10 cellular contexts compared by ENCODE assay signal in genomic region chr1:120913651-120914389, GRCh38. TPM values are rescaled to one million over a fixed set of nuclear protein-coding genes. Genes with fewer than 3 reads are reported as not detected.
DNase-seq lines count a peak whose midpoint lies in the region; TF ChIP-seq lines count a peak whose summit lies in the region.
"Not testable (repeated sequence)": the region's sequence is repeated elsewhere in the genome, so short reads cannot be mapped to it uniquely, and the experiment has no call there.
"Had no signal": no experiment of that assay in that cellular context is flagged by ENCODE, and none has a peak within 500 bp of the region (broad histone marks: within the 10 kb centered on the region; RNA-seq: fewer than 3 reads in every experiment).

No MANE protein-coding gene starts in this region.

- not testable (repeated sequence) for H3K27ac Mint-ChIP-seq in neural crest cell (ENCODE audit: unreplicated experiment)

- not testable (repeated sequence) for DNase-seq in AG04450 (ENCODE audit: low read depth, low spot score); HFF-Myc (ENCODE audit: extremely low read depth, low read depth)
- DNase-seq in RKO (ENCODE audit: low spot score), result peak; percentile 10
- DNase-seq in activated CD4-positive, alpha-beta T cell treated with anti-CD3 and anti-CD28 coated beads, Interleukin-2, amount 50 U/mL, for 48 hours, result peak; percentile 87
- peak; percentile 3 for DNase-seq in adipocyte (ENCODE audit: low read depth)
- DNase-seq in cardiac muscle cell (ENCODE audit: low read depth in 1 of 2, low spot score in 1 of 2), result peak; percentile 31 to 36
- DNase-seq in neural crest cell (ENCODE audit: low read depth, low spot score), result peak; percentile 42
- peak; percentile 44 to 82 for DNase-seq in stimulated activated CD4-positive, alpha-beta T cell treated with anti-CD3 and anti-CD28 coated beads, Interleukin-4, amount 100 ng/mL, for 48 hours (ENCODE audit: low read depth in 2 of 2)

- H3K4me1 ChIP-seq in adipocyte (ENCODE audit: control insufficient read depth, insufficient read depth, low read length); cardiac muscle cell (ENCODE audit: low read depth): not testable (repeated sequence)

- H3K36me3 ChIP-seq in adipocyte (ENCODE audit: control insufficient read depth, insufficient read depth, low read length, severe bottlenecking); cardiac muscle cell: not testable (repeated sequence)

- H3K4me3 Mint-ChIP-seq in neural crest cell, result peak overlapping the region; percentile 84

- H3K27ac ChIP-seq in AG04450 (ENCODE audit: low read depth, low read length); cardiac muscle cell: not testable (repeated sequence)

- H3K9me3 ChIP-seq in AG04450 (ENCODE audit: control insufficient read depth, insufficient read depth, low read length); adipocyte (ENCODE audit: control insufficient read depth, low read length); cardiac muscle cell (ENCODE audit: low read depth): not testable (repeated sequence)

- H3K4me3 ChIP-seq in AG04450 (ENCODE audit: low read depth, low read length) (peak overlapping the region; percentile 43; the same call in 1 of the 2 replicates), HFF-Myc (replicated peaks; ENCODE audit: low read depth, low read length) (peak overlapping the region; percentile 38), adipocyte (ENCODE audit: low read length) (peak overlapping the region; percentile 78), cardiac muscle cell (peak overlapping the region; percentile 36)

- not testable (repeated sequence) for TF ChIP-seq CTCF in AG04450 (IDR thresholded peaks at IDR 0.05; ENCODE audit: low read depth, low read length); HFF-Myc (IDR thresholded peaks at IDR 0.05; ENCODE audit: low read depth, low read length, missing control alignments); cardiac muscle cell (IDR thresholded peaks at IDR 0.05; ENCODE audit: low read depth, low read length); neural crest cell (conservative IDR thresholded peaks at IDR 0.05)

- POLR2A ChIA-PET in AG04450 (lab: Yijun Ruan, JAX), result not testable (repeated sequence)

- not testable (repeated sequence) for H3K27me3 Mint-ChIP-seq in neural crest cell (ENCODE audit: low read depth)

- H3K9me3 Mint-ChIP-seq in neural crest cell, result not testable (repeated sequence)

- H3K9ac ChIP-seq in adipocyte (ENCODE audit: low read length), result peak overlapping the region; percentile 70

- not testable (repeated sequence) for H3K27me3 ChIP-seq in AG04450 (ENCODE audit: control insufficient read depth, insufficient read depth, low read length); adipocyte (replicated peaks; ENCODE audit: control insufficient read depth, insufficient read depth, low read length); cardiac muscle cell

- H3K36me3 Mint-ChIP-seq in neural crest cell (ENCODE audit: low read depth), result not testable (repeated sequence)

- not testable (repeated sequence) for H3K4me1 Mint-ChIP-seq in neural crest cell

- CTCF ChIA-PET in AG04450 (lab: Charles Lee), result not testable (repeated sequence)

RNA-seq across cellular contexts. Expression of gene PPIAL4A, which starts 24.2 kb away (rescaled TPM):
- polyA plus RNA-seq in AG04450 (2011; rRNA removed) (0.43 TPM in 1 of 2 replicates, not detected in the other), cardiac muscle cell (not detected in 2 replicates)
- not detected in 2 replicates for polyA minus RNA-seq in AG04450 (2011; rRNA and poly(A)+ RNA removed)
- total RNA-seq in cardiac muscle cell (not detected in 2 replicates), neural crest cell (not detected in 2 replicates)
- total RNA-seq: A673, mononuclear cell had no signal
